Comparison of ENCODE assay signal across 8 cellular contexts in genomic region chr1:243420968-243421675, GRCh38.
DNase-seq lines count a peak whose midpoint lies in the region; ATAC-seq and TF ChIP-seq lines count a peak whose summit lies in the region.

No MANE protein-coding gene starts in this region.

- H3K27me3 Mint-ChIP-seq in stimulated activated naive CD8-positive, alpha-beta T cell treated with anti-CD3 and anti-CD28 coated beads, Interleukin-15, amount 100 ng/mL, for 72 hours: no peaks in the 10 kb centered on the region

- H3K9me3 ChIP-seq in Panc1 (ENCODE audit: control insufficient read depth, insufficient read depth, low read depth, low read length): no peaks in the 10 kb centered on the region

- intact Hi-C loops in Panc1 (cut with micrococcal nuclease; ENCODE audit: unreplicated experiment): no loop called here

- peak; percentile 92 for ATAC-seq in Panc1
- ATAC-seq in stimulated activated naive CD8-positive, alpha-beta T cell treated with anti-CD3 and anti-CD28 coated beads, Interleukin-15, amount 100 ng/mL, for 72 hours: no peak
- no peak for ATAC-seq in HG02970 (IDR thresholded peaks at IDR 0.05; ENCODE audit: low FRiP score, unreplicated experiment)
- no peak for ATAC-seq in GM21390 (IDR thresholded peaks at IDR 0.05; ENCODE audit: unreplicated experiment)
- no peak for ATAC-seq in HG02852 (IDR thresholded peaks at IDR 0.05; ENCODE audit: unreplicated experiment)

- no peak for TF ChIP-seq CTCF in Panc1 (IDR thresholded peaks at IDR 0.05)

- no peaks in the 10 kb centered on the region for H3K27me3 ChIP-seq in Panc1 (ENCODE audit: control insufficient read depth, insufficient read depth, low read length)

- H3K4me1 ChIP-seq in Panc1 (ENCODE audit: control insufficient read depth, insufficient read depth, low read length): peaks cover 7% of the 10 kb centered on the region

- in situ Hi-C loops in Panc1 (cut with HindIII; ENCODE audit: low pct_unique_long_range_greater_than_20kb, low sequenced_read_pairs): no loop called here

- peak overlapping the region; percentile 50 to 52 for H3K4me3 Mint-ChIP-seq in stimulated activated naive CD8-positive, alpha-beta T cell treated with anti-CD3 and anti-CD28 coated beads, Interleukin-15, amount 100 ng/mL, for 72 hours

- peaks cover 32% of the 10 kb centered on the region for H3K4me1 Mint-ChIP-seq in stimulated activated naive CD8-positive, alpha-beta T cell treated with anti-CD3 and anti-CD28 coated beads, Interleukin-15, amount 100 ng/mL, for 72 hours

- no TSS peak for BruUV-seq in Panc1 (replicated peaks; lab: Mats Ljungman, UMichigan)

- POLR2A ChIA-PET in Panc1 (lab: Charles Lee): no interaction called here

- DNase-seq in NCI-H510A treated with DMSO at 0.1 percent for 48 hours (lab: John Stamatoyannopoulos, UW) (peak; percentile 47), NCI-H510A (lab: John Stamatoyannopoulos, UW) (no peak), Panc1 (ENCODE audit: low read depth, low spot score) (no peak), glomerular visceral epithelial cell (ENCODE audit: extremely low spot score) (peak; percentile 33)
- DNase-seq in stimulated activated naive CD8-positive, alpha-beta T cell treated with anti-CD3 and anti-CD28 coated beads, Interleukin-15, amount 100 ng/mL, for 72 hours: no peak

- no peaks in the 10 kb centered on the region; the same call in 1 of the 2 replicates for H3K36me3 ChIP-seq in Panc1 (ENCODE audit: control insufficient read depth, insufficient read depth, low read length)

- peak overlapping the region in 1 of 2 donors; percentile 43 for H3K27ac Mint-ChIP-seq in stimulated activated naive CD8-positive, alpha-beta T cell treated with anti-CD3 and anti-CD28 coated beads, Interleukin-15, amount 100 ng/mL, for 72 hours

- peak overlapping the region; percentile 37 to 42 for H3K4me3 ChIP-seq in Panc1 (ENCODE audit: low read depth in 2 of 2, low read length in 2 of 2)

- CTCF ChIA-PET in Panc1 (lab: Charles Lee): no interaction called here

- H3K27ac ChIP-seq in Panc1 (ENCODE audit: low read length): peak overlapping the region; percentile 59

- no peaks in the 10 kb centered on the region for H3K9me3 Mint-ChIP-seq in stimulated activated naive CD8-positive, alpha-beta T cell treated with anti-CD3 and anti-CD28 coated beads, Interleukin-15, amount 100 ng/mL, for 72 hours

Comparison
In these comparisons a context has a peak if more than half of its experiments do, and no peak if none do; other contexts are left out.
1. DNase-seq: peak in NCI-H510A treated with DMSO at 0.1 percent for 48 hours (single experiment) and glomerular visceral epithelial cell (single experiment); none in NCI-H510A (single experiment), Panc1 (single experiment) and stimulated activated naive CD8-positive, alpha-beta T cell treated with anti-CD3 and anti-CD28 coated beads, Interleukin-15, amount 100 ng/mL, for 72 hours (0 of 2).